ENCODE assay signal across 1 cellular context in genomic region chr6:20672038-20672437, GRCh38.
TF ChIP-seq lines count a peak whose summit lies in the region.

No MANE protein-coding gene starts in this region.

TF ChIP-seq in K562, 482 proteins besides CTCF, POLR2A, EP300 and RAD21 (continued from another document):
- TF ChIP-seq FIP1L1 (IDR thresholded peaks at IDR 0.05; ENCODE audit: low read depth, low read length, poor library complexity, severe bottlenecking) (no peak), ZNF766 (CRISPR knock-in tag; conservative IDR thresholded peaks at IDR 0.05) (no peak), ZNF764 (CRISPR knock-in tag; IDR thresholded peaks at IDR 0.05; ENCODE audit: low read depth) (no peak), ZNF512 (tag; IDR thresholded peaks at IDR 0.05) (peak; percentile 79), LEF1 (IDR thresholded peaks at IDR 0.05) (no peak), MEF2D (tag; conservative IDR thresholded peaks at IDR 0.05; ENCODE audit: low read depth) (no peak), RBM15 (IDR thresholded peaks at IDR 0.05; ENCODE audit: insufficient read depth, low read length) (no peak), ZBTB26 (CRISPR knock-in tag; IDR thresholded peaks at IDR 0.05) (0 out of 2 replicates have a peak, but pooled peaks have one; percentile 23), ZSCAN32 (CRISPR knock-in tag; IDR thresholded peaks at IDR 0.05) (no peak), ZNF134 (CRISPR knock-in tag; conservative IDR thresholded peaks at IDR 0.05) (no peak), ARHGAP35 (IDR thresholded peaks at IDR 0.05; ENCODE audit: partially characterized antibody) (peak; percentile 4), PCBP2 (IDR thresholded peaks at IDR 0.05; ENCODE audit: low read depth, low read length, poor library complexity, severe bottlenecking) (no peak), ZNF232 (CRISPR knock-in tag; IDR thresholded peaks at IDR 0.05) (no peak), OTX1 (CRISPR knock-in tag; IDR thresholded peaks at IDR 0.05) (no peak)
- TF ChIP-seq, protein P1, sequence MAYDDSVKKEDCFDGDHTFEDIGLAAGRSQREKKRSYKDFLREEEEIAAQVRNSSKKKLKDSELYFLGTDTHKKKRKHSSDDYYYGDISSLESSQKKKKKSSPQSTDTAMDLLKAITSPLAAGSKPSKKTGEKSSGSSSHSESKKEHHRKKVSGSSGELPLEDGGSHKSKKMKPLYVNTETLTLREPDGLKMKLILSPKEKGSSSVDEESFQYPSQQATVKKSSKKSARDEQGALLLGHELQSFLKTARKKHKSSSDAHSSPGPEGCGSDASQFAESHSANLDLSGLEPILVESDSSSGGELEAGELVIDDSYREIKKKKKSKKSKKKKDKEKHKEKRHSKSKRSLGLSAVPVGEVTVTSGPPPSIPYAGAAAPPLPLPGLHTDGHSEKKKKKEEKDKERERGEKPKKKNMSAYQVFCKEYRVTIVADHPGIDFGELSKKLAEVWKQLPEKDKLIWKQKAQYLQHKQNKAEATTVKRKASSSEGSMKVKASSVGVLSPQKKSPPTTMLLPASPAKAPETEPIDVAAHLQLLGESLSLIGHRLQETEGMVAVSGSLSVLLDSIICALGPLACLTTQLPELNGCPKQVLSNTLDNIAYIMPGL (CRISPR knock-in tag; IDR thresholded peaks at IDR 0.05) = no peak
